Comparison of ENCODE assay signal across 1 cellular context in the genomic region with DNA sequence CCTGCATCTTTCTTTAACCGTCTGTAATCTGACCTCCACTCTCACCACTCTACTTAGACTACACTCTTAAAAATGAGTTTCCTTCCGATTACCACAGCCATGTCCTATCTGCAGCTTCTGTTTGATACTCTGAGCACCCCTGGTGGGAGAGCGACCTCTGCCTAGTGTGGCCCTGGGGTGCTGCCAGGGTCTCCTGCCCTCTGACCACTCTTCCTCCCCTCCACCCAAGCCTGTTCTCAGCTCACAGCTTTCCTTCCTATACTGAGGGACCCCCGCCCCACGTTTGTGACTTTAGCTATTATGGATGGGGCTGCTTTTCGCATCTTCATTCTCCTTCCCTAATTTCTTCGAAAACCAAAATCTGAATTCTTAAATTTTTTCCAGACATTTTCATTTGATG.
TF ChIP-seq lines count a peak whose summit lies in the region.

No MANE protein-coding gene starts in this region.

TF ChIP-seq in GM23338, 12 proteins besides CTCF, POLR2A, EP300 and RAD21 (continued from another document):
- TF ChIP-seq, protein P1, sequence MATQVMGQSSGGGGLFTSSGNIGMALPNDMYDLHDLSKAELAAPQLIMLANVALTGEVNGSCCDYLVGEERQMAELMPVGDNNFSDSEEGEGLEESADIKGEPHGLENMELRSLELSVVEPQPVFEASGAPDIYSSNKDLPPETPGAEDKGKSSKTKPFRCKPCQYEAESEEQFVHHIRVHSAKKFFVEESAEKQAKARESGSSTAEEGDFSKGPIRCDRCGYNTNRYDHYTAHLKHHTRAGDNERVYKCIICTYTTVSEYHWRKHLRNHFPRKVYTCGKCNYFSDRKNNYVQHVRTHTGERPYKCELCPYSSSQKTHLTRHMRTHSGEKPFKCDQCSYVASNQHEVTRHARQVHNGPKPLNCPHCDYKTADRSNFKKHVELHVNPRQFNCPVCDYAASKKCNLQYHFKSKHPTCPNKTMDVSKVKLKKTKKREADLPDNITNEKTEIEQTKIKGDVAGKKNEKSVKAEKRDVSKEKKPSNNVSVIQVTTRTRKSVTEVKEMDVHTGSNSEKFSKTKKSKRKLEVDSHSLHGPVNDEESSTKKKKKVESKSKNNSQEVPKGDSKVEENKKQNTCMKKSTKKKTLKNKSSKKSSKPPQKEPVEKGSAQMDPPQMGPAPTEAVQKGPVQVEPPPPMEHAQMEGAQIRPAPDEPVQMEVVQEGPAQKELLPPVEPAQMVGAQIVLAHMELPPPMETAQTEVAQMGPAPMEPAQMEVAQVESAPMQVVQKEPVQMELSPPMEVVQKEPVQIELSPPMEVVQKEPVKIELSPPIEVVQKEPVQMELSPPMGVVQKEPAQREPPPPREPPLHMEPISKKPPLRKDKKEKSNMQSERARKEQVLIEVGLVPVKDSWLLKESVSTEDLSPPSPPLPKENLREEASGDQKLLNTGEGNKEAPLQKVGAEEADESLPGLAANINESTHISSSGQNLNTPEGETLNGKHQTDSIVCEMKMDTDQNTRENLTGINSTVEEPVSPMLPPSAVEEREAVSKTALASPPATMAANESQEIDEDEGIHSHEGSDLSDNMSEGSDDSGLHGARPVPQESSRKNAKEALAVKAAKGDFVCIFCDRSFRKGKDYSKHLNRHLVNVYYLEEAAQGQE (IDR thresholded peaks at IDR 0.05; ENCODE audit: unreplicated experiment), result no peak
- TF ChIP-seq, protein P2, sequence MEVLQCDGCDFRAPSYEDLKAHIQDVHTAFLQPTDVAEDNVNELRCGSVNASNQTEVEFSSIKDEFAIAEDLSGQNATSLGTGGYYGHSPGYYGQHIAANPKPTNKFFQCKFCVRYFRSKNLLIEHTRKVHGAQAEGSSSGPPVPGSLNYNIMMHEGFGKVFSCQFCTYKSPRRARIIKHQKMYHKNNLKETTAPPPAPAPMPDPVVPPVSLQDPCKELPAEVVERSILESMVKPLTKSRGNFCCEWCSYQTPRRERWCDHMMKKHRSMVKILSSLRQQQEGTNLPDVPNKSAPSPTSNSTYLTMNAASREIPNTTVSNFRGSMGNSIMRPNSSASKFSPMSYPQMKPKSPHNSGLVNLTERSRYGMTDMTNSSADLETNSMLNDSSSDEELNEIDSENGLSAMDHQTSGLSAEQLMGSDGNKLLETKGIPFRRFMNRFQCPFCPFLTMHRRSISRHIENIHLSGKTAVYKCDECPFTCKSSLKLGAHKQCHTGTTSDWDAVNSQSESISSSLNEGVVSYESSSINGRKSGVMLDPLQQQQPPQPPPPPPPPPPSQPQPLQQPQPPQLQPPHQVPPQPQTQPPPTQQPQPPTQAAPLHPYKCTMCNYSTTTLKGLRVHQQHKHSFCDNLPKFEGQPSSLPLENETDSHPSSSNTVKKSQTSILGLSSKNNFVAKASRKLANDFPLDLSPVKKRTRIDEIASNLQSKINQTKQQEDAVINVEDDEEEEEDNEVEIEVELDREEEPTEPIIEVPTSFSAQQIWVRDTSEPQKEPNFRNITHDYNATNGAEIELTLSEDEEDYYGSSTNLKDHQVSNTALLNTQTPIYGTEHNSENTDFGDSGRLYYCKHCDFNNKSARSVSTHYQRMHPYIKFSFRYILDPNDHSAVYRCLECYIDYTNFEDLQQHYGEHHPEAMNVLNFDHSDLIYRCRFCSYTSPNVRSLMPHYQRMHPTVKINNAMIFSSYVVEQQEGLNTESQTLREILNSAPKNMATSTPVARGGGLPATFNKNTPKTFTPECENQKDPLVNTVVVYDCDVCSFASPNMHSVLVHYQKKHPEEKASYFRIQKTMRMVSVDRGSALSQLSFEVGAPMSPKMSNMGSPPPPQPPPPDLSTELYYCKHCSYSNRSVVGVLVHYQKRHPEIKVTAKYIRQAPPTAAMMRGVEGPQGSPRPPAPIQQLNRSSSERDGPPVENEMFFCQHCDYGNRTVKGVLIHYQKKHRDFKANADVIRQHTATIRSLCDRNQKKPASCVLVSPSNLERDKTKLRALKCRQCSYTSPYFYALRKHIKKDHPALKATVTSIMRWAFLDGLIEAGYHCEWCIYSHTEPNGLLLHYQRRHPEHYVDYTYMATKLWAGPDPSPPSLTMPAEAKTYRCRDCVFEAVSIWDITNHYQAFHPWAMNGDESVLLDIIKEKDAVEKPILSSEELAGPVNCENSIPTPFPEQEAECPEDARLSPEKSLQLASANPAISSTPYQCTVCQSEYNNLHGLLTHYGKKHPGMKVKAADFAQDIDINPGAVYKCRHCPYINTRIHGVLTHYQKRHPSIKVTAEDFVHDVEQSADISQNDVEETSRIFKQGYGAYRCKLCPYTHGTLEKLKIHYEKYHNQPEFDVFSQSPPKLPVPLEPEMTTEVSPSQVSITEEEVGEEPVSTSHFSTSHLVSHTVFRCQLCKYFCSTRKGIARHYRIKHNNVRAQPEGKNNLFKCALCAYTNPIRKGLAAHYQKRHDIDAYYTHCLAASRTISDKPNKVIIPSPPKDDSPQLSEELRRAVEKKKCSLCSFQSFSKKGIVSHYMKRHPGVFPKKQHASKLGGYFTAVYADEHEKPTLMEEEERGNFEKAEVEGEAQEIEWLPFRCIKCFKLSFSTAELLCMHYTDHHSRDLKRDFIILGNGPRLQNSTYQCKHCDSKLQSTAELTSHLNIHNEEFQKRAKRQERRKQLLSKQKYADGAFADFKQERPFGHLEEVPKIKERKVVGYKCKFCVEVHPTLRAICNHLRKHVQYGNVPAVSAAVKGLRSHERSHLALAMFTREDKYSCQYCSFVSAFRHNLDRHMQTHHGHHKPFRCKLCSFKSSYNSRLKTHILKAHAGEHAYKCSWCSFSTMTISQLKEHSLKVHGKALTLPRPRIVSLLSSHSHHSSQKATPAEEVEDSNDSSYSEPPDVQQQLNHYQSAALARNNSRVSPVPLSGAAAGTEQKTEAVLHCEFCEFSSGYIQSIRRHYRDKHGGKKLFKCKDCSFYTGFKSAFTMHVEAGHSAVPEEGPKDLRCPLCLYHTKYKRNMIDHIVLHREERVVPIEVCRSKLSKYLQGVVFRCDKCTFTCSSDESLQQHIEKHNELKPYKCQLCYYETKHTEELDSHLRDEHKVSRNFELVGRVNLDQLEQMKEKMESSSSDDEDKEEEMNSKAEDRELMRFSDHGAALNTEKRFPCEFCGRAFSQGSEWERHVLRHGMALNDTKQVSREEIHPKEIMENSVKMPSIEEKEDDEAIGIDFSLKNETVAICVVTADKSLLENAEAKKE (CRISPR knock-in tag; IDR thresholded peaks at IDR 0.05), result no peak
